ENCODE assay signal across 8 cellular contexts in genomic region chr3:32817561-32818430, GRCh38. TPM values are rescaled to one million over a fixed set of nuclear protein-coding genes. Genes with fewer than 3 reads are reported as not detected.
DNase-seq lines count a peak whose midpoint lies in the region; ATAC-seq and TF ChIP-seq lines count a peak whose summit lies in the region.

Gene TRIM71 (plus strand): TSS chr3:32817997. CDS start chr3:32818081, 84 bp downstream.

- peaks cover 39% of the 10 kb centered on the region for H3K4me1 ChIP-seq in HUES64 (ENCODE audit: insufficient read depth, low read length)
- H3K4me1 ChIP-seq in mucosa of descending colon (ENCODE audit: low read depth) = peaks cover 13% of the 10 kb centered on the region
- H3K4me1 ChIP-seq in aorta (ENCODE audit: control insufficient read depth in 1 of 2, insufficient read depth in 2 of 2, low read length in 2 of 2) = no peaks in the 10 kb centered on the region

- H3K27me3 ChIP-seq in HUES64 (ENCODE audit: insufficient read depth, low read length) (no peaks in the 10 kb centered on the region), brain microvascular endothelial cell (replicated peaks) (peaks cover 69% of the 10 kb centered on the region), aorta (ENCODE audit: control insufficient read depth in 1 of 2, insufficient read depth in 2 of 2, low read length in 1 of 2) (no peaks in the 10 kb centered on the region)

- no peak for TF ChIP-seq CTCF in brain microvascular endothelial cell (IDR thresholded peaks at IDR 0.05; ENCODE audit: low read depth, low read length, missing control alignments)
- no peak for TF ChIP-seq CTCF in mucosa of descending colon (IDR thresholded peaks at IDR 0.05)

- H3K27ac ChIP-seq in HUES64 (ENCODE audit: low read depth, low read length) = peak within 1 kb of the TSS; percentile 100
- H3K27ac ChIP-seq in brain microvascular endothelial cell = no peak within 1 kb of the TSS
- H3K27ac ChIP-seq in aorta (ENCODE audit: low read depth in 1 of 2, low read length in 2 of 2) = no peak within 1 kb of the TSS

- under 1% methylated on average over 88 of the region's 88 CpGs for WGBS in HUES64
- WGBS in aorta, 2 donors = 1 to 2% methylated on average over 57 to 88 of the region's 88 CpGs

- peak within 1 kb of the TSS; percentile 99 for H3K4me3 ChIP-seq in HUES64 (ENCODE audit: low read length)
- H3K4me3 ChIP-seq in brain microvascular endothelial cell (ENCODE audit: low read depth, low read length) = peak within 1 kb of the TSS; percentile 44
- no peak within 1 kb of the TSS for H3K4me3 ChIP-seq in mucosa of descending colon
- H3K4me3 ChIP-seq in aorta (ENCODE audit: low read length in 2 of 2) = peak within 1 kb of the TSS; percentile 29 to 38

- H3K9ac ChIP-seq in HUES64 (ENCODE audit: low read depth, low read length) = peak within 1 kb of the TSS; percentile 98

- DNase-seq in COLO668 (lab: John Stamatoyannopoulos, UW; ENCODE audit: unreplicated experiment) = peak; percentile 21
- no peak for DNase-seq in brain microvascular endothelial cell
- no peak for DNase-seq in mucosa of descending colon
- DNase-seq in aorta = peak in 1 of 2 donors; percentile 69
- no peak for DNase-seq in HPDE6-E6E7 (ENCODE audit: extremely low spot score)

- peaks cover 43% of the 10 kb centered on the region for H3K36me3 ChIP-seq in HUES64 (ENCODE audit: insufficient read depth, low read length)
- no peaks in the 10 kb centered on the region for H3K36me3 ChIP-seq in brain microvascular endothelial cell (replicated peaks)
- H3K36me3 ChIP-seq in mucosa of descending colon (ENCODE audit: low read depth) = no peaks in the 10 kb centered on the region
- H3K36me3 ChIP-seq in aorta (ENCODE audit: control insufficient read depth in 1 of 2, insufficient read depth in 2 of 2, low read length in 1 of 2) = no peaks in the 10 kb centered on the region

- intact Hi-C loops in mucosa of descending colon (cut with DNase I, micrococcal nuclease) = no loop called here
- intact Hi-C loops in aorta (cut with DNase I) = no loop called here

- no peaks in the 10 kb centered on the region; the same call in 1 of the 2 replicates for H3K9me3 ChIP-seq in HUES64 (ENCODE audit: insufficient read depth, low read depth, low read length)
- no peaks in the 10 kb centered on the region for H3K9me3 ChIP-seq in mucosa of descending colon
- no peaks in the 10 kb centered on the region for H3K9me3 ChIP-seq in aorta (ENCODE audit: control insufficient read depth, low read length)

- in situ Hi-C loops in brain microvascular endothelial cell (cut with HindIII; ENCODE audit: low pct_ligation_motif_present, low sequenced_read_pairs) = no loop called here

- ATAC-seq in mucosa of descending colon = peak; percentile 23
- no peak for ATAC-seq in aorta (ENCODE audit: low FRiP score)
- ATAC-seq in HG02973 (IDR thresholded peaks at IDR 0.05; ENCODE audit: unreplicated experiment) = no peak
- ATAC-seq in HG03571 (IDR thresholded peaks at IDR 0.05; ENCODE audit: unreplicated experiment) = no peak

RNA-seq across cellular contexts. Expression of gene TRIM71, which starts in this region (rescaled TPM):
- 82.8 TPM for polyA plus RNA-seq in HUES64 (2013, experiment 1 of 2)
- polyA plus RNA-seq in HUES64 (2013, experiment 2 of 2) = 81.5 TPM
- total RNA-seq in mucosa of descending colon (not detected), aorta (not detected)
- not detected for polyA plus RNA-seq in aorta

Comparison
In these comparisons a context has a peak if more than half of its experiments do, and no peak if none do; other contexts are left out.
1. Peak in ATAC-seq in mucosa of descending colon; RNA of the gene not detected or under 1 TPM.